8 cellular contexts compared by ENCODE assay signal in genomic region chr12:94148841-94149780, GRCh38. TPM values are rescaled to one million over a fixed set of nuclear protein-coding genes. Genes with fewer than 3 reads are reported as not detected.
DNase-seq lines count a peak whose midpoint lies in the region; ATAC-seq, FAIRE-seq and TF ChIP-seq lines count a peak whose summit lies in the region.

No MANE protein-coding gene starts in this region.

- ATAC-seq in HG02840 (IDR thresholded peaks at IDR 0.05; ENCODE audit: low FRiP score, unreplicated experiment) (peak; percentile 28), pancreas (peak; percentile 26 to 47 (median 32))
- ATAC-seq in activated T-helper 17 cell treated with anti-CD3 and anti-CD28 coated beads, Interleukin-2, amount 50 U/mL, for 72 hours (replicated peaks): peak; percentile 29

- no peak for TF ChIP-seq CTCF in pancreas (IDR thresholded peaks at IDR 0.05)

- peak; percentile 19 for DNase-seq in activated T-cell treated with anti-CD3 and anti-CD28 coated beads for 1 hour (ENCODE audit: low read depth)
- no peak for DNase-seq in activated T-cell treated with anti-CD3 and anti-CD28 coated beads for 4 hours
- peak; percentile 49 for DNase-seq in NCI-H345 (lab: John Stamatoyannopoulos, UW)
- DNase-seq in germinal center (ENCODE audit: low spot score): peak; percentile 60
- peak in 4 of 6 donors; percentile 46 to 81 (median 60) for DNase-seq in pancreas
- DNase-seq in NCI-H2029 (lab: John Stamatoyannopoulos, UW): no peak

- H3K36me3 Mint-ChIP-seq in activated T-helper 17 cell treated with anti-CD3 and anti-CD28 coated beads, Interleukin-2, amount 50 U/mL, for 72 hours (ENCODE audit: low read depth): no peaks in the 10 kb centered on the region

- H3K4me3 ChIP-seq in pancreas: peak overlapping the region; percentile 26 to 54 (median 39)

- H3K4me3 Mint-ChIP-seq in activated T-helper 17 cell treated with anti-CD3 and anti-CD28 coated beads, Interleukin-2, amount 50 U/mL, for 72 hours: peak overlapping the region; percentile 71

- FAIRE-seq in pancreas (lab: Jason Lieb, UNC): no peak

- no peaks in the 10 kb centered on the region for H3K9me3 ChIP-seq in pancreas

- intact Hi-C loops in pancreas (cut with DNase I): no loop called here

- H3K27ac Mint-ChIP-seq in activated T-helper 17 cell treated with anti-CD3 and anti-CD28 coated beads, Interleukin-2, amount 50 U/mL, for 72 hours: no peak overlapping the region

- H3K9me3 Mint-ChIP-seq in activated T-helper 17 cell treated with anti-CD3 and anti-CD28 coated beads, Interleukin-2, amount 50 U/mL, for 72 hours: peaks cover 3% of the 10 kb centered on the region

- H3K4me1 Mint-ChIP-seq in activated T-helper 17 cell treated with anti-CD3 and anti-CD28 coated beads, Interleukin-2, amount 50 U/mL, for 72 hours: peaks cover 22% of the 10 kb centered on the region

- 1 to 2% methylated on average over 91 to 124 of the region's 124 CpGs for WGBS in pancreas, 2 donors

- no peaks in the 10 kb centered on the region for H3K27me3 Mint-ChIP-seq in activated T-helper 17 cell treated with anti-CD3 and anti-CD28 coated beads, Interleukin-2, amount 50 U/mL, for 72 hours

- peak overlapping the region in 2 of 4 donors; percentile 33 to 39 for H3K27ac ChIP-seq in pancreas

- H3K36me3 ChIP-seq in pancreas: no peaks in the 10 kb centered on the region

- H3K4me1 ChIP-seq in pancreas: peaks cover 0 to 8% (median 5%) of the 10 kb centered on the region in 3 donors

- peaks cover 0 to 14% (median 3%) of the 10 kb centered on the region in 4 donors for H3K27me3 ChIP-seq in pancreas

RNA-seq across cellular contexts. Expression of gene PLXNC1, which starts 0.7 kb away (rescaled TPM):
- 1 to 10 TPM; 4.9 to 7.5 TPM for total RNA-seq in activated T-helper 17 cell treated with anti-CD3 and anti-CD28 coated beads, Interleukin-2, amount 50 U/mL, for 72 hours
- total RNA-seq in pancreas: 10 to 100 TPM in 1 of 6 donors, 1 to 10 TPM in 4, under 1 TPM in 1; 0.92 to 13.7 (median 2.0) TPM
- polyA plus RNA-seq in pancreas: 1 to 10 TPM in 1 of 2 donors, under 1 TPM in 1; 0.53 to 3.8 TPM

Comparison
In these comparisons a context has a peak if more than half of its experiments do, and no peak if none do; other contexts are left out.
1. DNase-seq: peak in activated T-cell treated with anti-CD3 and anti-CD28 coated beads for 1 hour (single experiment), NCI-H345 (single experiment), germinal center (single experiment) and pancreas (4 of 6); none in activated T-cell treated with anti-CD3 and anti-CD28 coated beads for 4 hours (single experiment) and NCI-H2029 (single experiment).
2. Peak in every context shown above with its lines, with median percentiles within 50 percentile points of each other: ATAC-seq.